ENCODE assay signal across 19 cellular contexts in genomic region chr3:66106788-66107187, GRCh38.
A peak's percentile ranks its signal among the peaks of the same experiment; 100 is the strongest.
DNase-seq lines count a peak whose midpoint lies in the region; ATAC-seq and TF ChIP-seq lines count a peak whose summit lies in the region.
"Had no signal": no experiment of that assay in that cellular context is flagged by ENCODE, and none has a peak within 500 bp of the region (broad histone marks: within the 10 kb centered on the region; RNA-seq: fewer than 3 reads in every experiment).

No MANE protein-coding gene starts in this region.

- H3K36me3 ChIP-seq in SJSA1 = no peaks in the 10 kb centered on the region
- H3K36me3 ChIP-seq in testis (ENCODE audit: low read depth, missing control alignments) = no peaks in the 10 kb centered on the region
- H3K36me3 ChIP-seq in WERI-Rb-1 = no peaks in the 10 kb centered on the region
- H3K36me3 ChIP-seq: Peyer's patch, suprapubic skin had no signal

- H3K27me3 Mint-ChIP-seq in mesothelial cell of epicardium (ENCODE audit: low read depth) = no peaks in the 10 kb centered on the region
- peaks cover 16% of the 10 kb centered on the region for H3K27me3 Mint-ChIP-seq in stimulated activated memory B cell treated with anti-CD40 and anti-IgM and Interleukin-4, amounts not matched to agents 10 μg/mL and 1 μg/mL and 100 μg/mL, for 72 hours

- peaks cover 15% of the 10 kb centered on the region for H3K4me1 ChIP-seq in SJSA1 (replicated peaks)
- no peaks in the 10 kb centered on the region for H3K4me1 ChIP-seq in testis
- H3K4me1 ChIP-seq: Peyer's patch, suprapubic skin had no signal

- no peaks in the 10 kb centered on the region for H3K36me3 Mint-ChIP-seq in mesothelial cell of epicardium
- H3K36me3 Mint-ChIP-seq in stimulated activated memory B cell treated with anti-CD40 and anti-IgM and Interleukin-4, amounts not matched to agents 10 μg/mL and 1 μg/mL and 100 μg/mL, for 72 hours = no peaks in the 10 kb centered on the region
- H3K36me3 Mint-ChIP-seq: CD4-positive, alpha-beta memory T cell; T-cell had no signal

- H3K9me3 ChIP-seq in SJSA1 (replicated peaks) (no peaks in the 10 kb centered on the region), testis (no peaks in the 10 kb centered on the region), WERI-Rb-1 (ENCODE audit: severe bottlenecking) (no peaks in the 10 kb centered on the region)
- H3K9me3 ChIP-seq: Peyer's patch, suprapubic skin had no signal

- H3K27me3 ChIP-seq in SJSA1 (replicated peaks) (no peaks in the 10 kb centered on the region), testis (no peaks in the 10 kb centered on the region), WERI-Rb-1 (ENCODE audit: insufficient read depth, low read depth, severe bottlenecking) (no peaks in the 10 kb centered on the region)
- H3K27me3 ChIP-seq: Peyer's patch, suprapubic skin had no signal

- no peak for TF ChIP-seq POLR2A in testis (IDR thresholded peaks at IDR 0.05)

- ATAC-seq in HG02870 (IDR thresholded peaks at IDR 0.05; ENCODE audit: unreplicated experiment) = peak; percentile 80
- ATAC-seq in stimulated activated memory B cell treated with anti-CD40 and anti-IgM and Interleukin-4, amounts not matched to agents 10 μg/mL and 1 μg/mL and 100 μg/mL, for 72 hours = no peak
- ATAC-seq: T-cell had no signal

- DNase-seq in NOMO-1 treated with DMSO at 0.1 percent for 48 hours (lab: John Stamatoyannopoulos, UW; ENCODE audit: unreplicated experiment) (peak; percentile 2), NOMO-1 (lab: John Stamatoyannopoulos, UW; ENCODE audit: unreplicated experiment in 2 of 2) (no peak), SJSA1 (ENCODE audit: low read depth in 1 of 2, low spot score in 2 of 2) (peak in 1 of 2 experiments; percentile 16), mesothelial cell of epicardium (ENCODE audit: low spot score in 2 of 2, unreplicated experiment in 2 of 2) (no peak), testis (no peak), WERI-Rb-1 (no peak)
- DNase-seq: activated gamma-delta T cell treated with Interleukin-2 at 50 U/mL for 16 hours; CD4-positive, alpha-beta memory T cell; effector CD4-positive, alpha-beta T cell; H7; NCI-H2029; NCI-H524 treated with DMSO at 0.1 percent for 48 hours; Peyer's patch; retina had no signal

- peak overlapping the region; percentile 61 for H3K27ac Mint-ChIP-seq in mesothelial cell of epicardium
- H3K27ac Mint-ChIP-seq in stimulated activated memory B cell treated with anti-CD40 and anti-IgM and Interleukin-4, amounts not matched to agents 10 μg/mL and 1 μg/mL and 100 μg/mL, for 72 hours = no peak overlapping the region
- H3K27ac Mint-ChIP-seq: CD4-positive, alpha-beta memory T cell; nephron had no signal

- no peak overlapping the region for H3K4me3 Mint-ChIP-seq in mesothelial cell of epicardium
- no peak overlapping the region for H3K4me3 Mint-ChIP-seq in stimulated activated memory B cell treated with anti-CD40 and anti-IgM and Interleukin-4, amounts not matched to agents 10 μg/mL and 1 μg/mL and 100 μg/mL, for 72 hours
- H3K4me3 Mint-ChIP-seq: CD4-positive, alpha-beta memory T cell; nephron; T-cell had no signal

- no peaks in the 10 kb centered on the region for H3K9me3 Mint-ChIP-seq in mesothelial cell of epicardium
- no peaks in the 10 kb centered on the region for H3K9me3 Mint-ChIP-seq in stimulated activated memory B cell treated with anti-CD40 and anti-IgM and Interleukin-4, amounts not matched to agents 10 μg/mL and 1 μg/mL and 100 μg/mL, for 72 hours
- H3K9me3 Mint-ChIP-seq: CD4-positive, alpha-beta memory T cell; nephron; T-cell had no signal

- H3K27ac ChIP-seq in SJSA1 (peak overlapping the region; percentile 55), testis (no peak overlapping the region), WERI-Rb-1 (no peak overlapping the region)
- H3K27ac ChIP-seq: Peyer's patch, suprapubic skin had no signal

- no peak overlapping the region for H3K4me3 ChIP-seq in SJSA1
- no peak overlapping the region for H3K4me3 ChIP-seq in testis
- H3K4me3 ChIP-seq in WERI-Rb-1 (ENCODE audit: low read depth, low read length) = no peak overlapping the region
- H3K4me3 ChIP-seq: Peyer's patch, suprapubic skin had no signal

- 83 to 87% methylated on average over 2 of the region's 2 CpGs for WGBS in testis, 2 donors

- no peak for TF ChIP-seq CTCF in mesothelial cell of epicardium (IDR thresholded peaks at IDR 0.05; ENCODE audit: unreplicated experiment)
- no peak for TF ChIP-seq CTCF in testis (IDR thresholded peaks at IDR 0.05)
- TF ChIP-seq CTCF in WERI-Rb-1 (IDR thresholded peaks at IDR 0.05; ENCODE audit: low read depth, low read length) = no peak

- H3K4me1 Mint-ChIP-seq in mesothelial cell of epicardium = peaks cover 4% of the 10 kb centered on the region
- H3K4me1 Mint-ChIP-seq in stimulated activated memory B cell treated with anti-CD40 and anti-IgM and Interleukin-4, amounts not matched to agents 10 μg/mL and 1 μg/mL and 100 μg/mL, for 72 hours = no peaks in the 10 kb centered on the region
- H3K4me1 Mint-ChIP-seq: T-cell had no signal

- intact Hi-C loops in testis (cut with DNase I; ENCODE audit: low total_unique reads) = no loop called here
